In genomic region chr21:33550772-33551660, GRCh38 we compare ENCODE assay signal across 1 cellular context.
TF ChIP-seq lines count a peak whose summit lies in the region.

No MANE protein-coding gene starts in this region.

TF ChIP-seq in WTC11, 78 proteins besides CTCF, POLR2A, EP300 and RAD21 (continued from another document):
- TF ChIP-seq HMGXB4 (CRISPR knock-in tag; IDR thresholded peaks at IDR 0.05) (no peak), ERG (CRISPR knock-in tag; IDR thresholded peaks at IDR 0.05) (no peak), ZNF263 (CRISPR knock-in tag; IDR thresholded peaks at IDR 0.05; ENCODE audit: low read depth) (no peak), SMAD3 (CRISPR knock-in tag; IDR thresholded peaks at IDR 0.05; ENCODE audit: borderline replicate concordance) (no peak), SP1 (CRISPR knock-in tag; conservative IDR thresholded peaks at IDR 0.05) (no peak), NFYB (CRISPR knock-in tag; conservative IDR thresholded peaks at IDR 0.05; ENCODE audit: low read depth) (no peak), SOX15 (CRISPR knock-in tag; IDR thresholded peaks at IDR 0.05) (no peak), ZNF671 (CRISPR knock-in tag; IDR thresholded peaks at IDR 0.05) (no peak), NR3C1 (CRISPR knock-in tag; conservative IDR thresholded peaks at IDR 0.05; ENCODE audit: low read depth) (no peak), FOXJ3 (CRISPR knock-in tag; IDR thresholded peaks at IDR 0.05; ENCODE audit: borderline replicate concordance) (no peak), GRHL2 (CRISPR knock-in tag; IDR thresholded peaks at IDR 0.05; ENCODE audit: insufficient replicate concordance, severe bottlenecking) (no peak), MAX (CRISPR knock-in tag; IDR thresholded peaks at IDR 0.05) (no peak), ZNF121 (CRISPR knock-in tag; IDR thresholded peaks at IDR 0.05) (no peak), TEAD1 (CRISPR knock-in tag; IDR thresholded peaks at IDR 0.05) (no peak), ATF3 (CRISPR knock-in tag; conservative IDR thresholded peaks at IDR 0.05) (no peak), NFATC4 (CRISPR knock-in tag; IDR thresholded peaks at IDR 0.05) (no peak)
